ENCODE assay signal across 1 cellular context in the genomic region with DNA sequence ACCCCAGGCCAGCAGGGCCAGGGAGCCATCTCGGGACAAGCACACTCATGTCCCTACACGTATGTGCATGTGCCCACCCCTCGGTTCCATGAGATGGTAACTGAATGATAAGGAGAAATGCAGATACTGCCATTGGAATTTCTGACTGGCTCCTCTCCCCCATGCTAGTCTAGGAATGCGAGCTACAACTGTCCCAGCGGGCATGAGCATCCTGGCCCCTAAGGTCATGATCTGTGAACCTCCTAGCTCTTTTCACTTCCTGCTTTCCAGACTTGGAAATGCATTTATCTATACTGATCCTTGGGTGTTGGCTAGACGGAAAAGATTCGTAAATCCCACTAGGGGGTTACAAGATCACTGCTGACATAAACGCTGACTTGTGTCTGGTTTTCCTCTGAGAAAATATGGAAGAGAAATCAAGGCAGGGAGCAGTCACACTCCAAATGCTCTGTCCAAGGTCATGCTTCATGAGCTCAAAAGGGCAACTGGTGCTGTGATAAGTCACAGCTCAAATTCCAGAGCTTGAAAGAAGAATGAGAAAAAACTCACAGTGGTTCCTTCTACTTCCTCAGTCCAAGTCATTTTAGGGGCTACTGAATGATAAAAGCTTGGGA.
TF ChIP-seq lines count a peak whose summit lies in the region.

No MANE protein-coding gene starts in this region.

TF ChIP-seq in H1, 55 proteins besides CTCF, POLR2A, EP300 and RAD21:
- no peak for TF ChIP-seq CREB1 (IDR thresholded peaks at IDR 0.05)
- no peak for TF ChIP-seq POLR2AphosphoS5 (IDR thresholded peaks at IDR 0.05; ENCODE audit: low read depth, low read length)
- TF ChIP-seq TEAD4 (IDR thresholded peaks at IDR 0.05; ENCODE audit: low read depth, low read length): 0 out of 2 replicates have a peak, but pooled peaks have one; percentile 35
- no peak for TF ChIP-seq SUZ12 (IDR thresholded peaks at IDR 0.05; ENCODE audit: low read length)
- no peak for TF ChIP-seq SP1 (IDR thresholded peaks at IDR 0.05; ENCODE audit: low read depth, low read length)
